ENCODE assay signal across 24 cellular contexts in the genomic region with DNA sequence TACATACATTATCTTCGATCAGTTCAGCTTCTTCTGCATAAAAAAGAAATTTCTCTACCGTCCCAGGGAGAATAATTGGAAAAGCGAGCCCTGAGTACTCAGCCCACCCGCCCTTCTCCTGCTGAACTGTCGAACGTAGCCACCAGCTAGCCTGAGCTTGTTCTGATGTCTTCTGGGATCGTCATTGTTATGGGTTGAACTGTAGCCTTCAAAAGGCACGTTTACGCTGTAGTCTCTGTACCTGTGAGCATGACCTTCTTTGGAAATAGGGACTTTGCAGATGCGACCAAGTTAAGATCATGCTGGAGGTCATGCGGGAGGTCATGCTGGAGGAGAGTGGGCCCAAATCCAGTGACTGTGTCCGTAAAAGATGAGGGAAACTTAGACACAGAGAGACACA.
DNase-seq lines count a peak whose midpoint lies in the region; ATAC-seq and TF ChIP-seq lines count a peak whose summit lies in the region.
"Had no signal": no experiment of that assay in that cellular context is flagged by ENCODE, and none has a peak within 500 bp of the region (broad histone marks: within the 10 kb centered on the region; RNA-seq: fewer than 3 reads in every experiment).

No MANE protein-coding gene starts in this region.

- TF ChIP-seq POLR2A in upper lobe of left lung (IDR thresholded peaks at IDR 0.05): no peak

- H3K4me1 ChIP-seq in upper lobe of left lung: peaks cover 20 to 38% (median 25%) of the 10 kb centered on the region in 4 donors

- POLR2A ChIA-PET in activated CD8-positive, alpha-beta T cell treated with anti-CD3 and anti-CD28 coated beads, Interleukin-2, amount 10 ng/mL, durations not matched to agents 7 days and 5 days (lab: Charles Lee): no interaction called here
- POLR2A ChIA-PET in activated CD8-positive, alpha-beta T cell treated with anti-CD3 and anti-CD28 coated beads for 36 hours (lab: Charles Lee): no interaction called here
- POLR2A ChIA-PET in T-cell (lab: Charles Lee): no interaction called here

- no peaks in the 10 kb centered on the region for H3K9me3 ChIP-seq in upper lobe of left lung
- H3K9me3 ChIP-seq: mucosa of descending colon, tibial artery had no signal

- ATAC-seq in activated CD8-positive, alpha-beta T cell treated with anti-CD3 and anti-CD28 coated beads, Interleukin-2, amount 10 ng/mL, durations not matched to agents 7 days and 5 days: no peak
- no peak for ATAC-seq in activated CD8-positive, alpha-beta T cell treated with anti-CD3 and anti-CD28 coated beads for 36 hours
- no peak for ATAC-seq in effector memory CD8-positive, alpha-beta T cell (replicated peaks)
- ATAC-seq in naive B cell (ENCODE audit: low read depth in 2 of 2) (no peak), T-cell (replicated peaks in 1 of 4) (no peak), upper lobe of left lung (ENCODE audit: low FRiP score in 2 of 2) (no peak)
- ATAC-seq: activated CD4-positive, CD25-positive, alpha-beta regulatory T cell treated with anti-CD3 and anti-CD28 coated beads, Interleukin-2, amount 50 U/mL, for 24 hours; left ventricle myocardium superior; SK-N-SH treated with all-trans-retinoic acid at 6 μM for 48 hours; stimulated activated naive CD8-positive, alpha-beta T cell treated with anti-CD3 and anti-CD28 coated beads, Interleukin-15, Interleukin-2, amounts not matched to agents 100 U/mL and 50 U/mL, for 24 hours had no signal

- H3K36me3 ChIP-seq in upper lobe of left lung: no peaks in the 10 kb centered on the region
- H3K36me3 ChIP-seq: tibial artery had no signal

- H3K4me1 Mint-ChIP-seq in activated CD8-positive, alpha-beta T cell treated with anti-CD3 and anti-CD28 coated beads, Interleukin-2, amount 10 ng/mL, durations not matched to agents 7 days and 5 days (ENCODE audit: low read depth): peaks cover 46% of the 10 kb centered on the region
- peaks cover 35% of the 10 kb centered on the region for H3K4me1 Mint-ChIP-seq in activated CD8-positive, alpha-beta T cell treated with anti-CD3 and anti-CD28 coated beads for 36 hours (ENCODE audit: low read depth)
- peaks cover 49 to 50% of the 10 kb centered on the region in 2 donors for H3K4me1 Mint-ChIP-seq in effector memory CD8-positive, alpha-beta T cell (ENCODE audit: low read depth in 2 of 2)
- peaks cover 26 to 66% (median 59%) of the 10 kb centered on the region in 3 donors for H3K4me1 Mint-ChIP-seq in naive B cell
- H3K4me1 Mint-ChIP-seq in type B pancreatic cell (ENCODE audit: unreplicated experiment): peaks cover 48% of the 10 kb centered on the region
- peaks cover 28 to 47% (median 41%) of the 10 kb centered on the region in 3 donors for H3K4me1 Mint-ChIP-seq in T-cell
- H3K4me1 Mint-ChIP-seq in T-helper 2 cell treated with Interferon-gamma antibody and Interleukin-4, amounts not matched to agents 5 μg/mL and 100 μg/mL, for 36 hours (ENCODE audit: low read depth): peaks cover 12% of the 10 kb centered on the region

- no peak for TF ChIP-seq EP300 in upper lobe of left lung (IDR thresholded peaks at IDR 0.05)

- H3K9me3 Mint-ChIP-seq in activated CD8-positive, alpha-beta T cell treated with anti-CD3 and anti-CD28 coated beads, Interleukin-2, amount 10 ng/mL, durations not matched to agents 7 days and 5 days (ENCODE audit: insufficient read depth): no peaks in the 10 kb centered on the region
- H3K9me3 Mint-ChIP-seq in activated CD8-positive, alpha-beta T cell treated with anti-CD3 and anti-CD28 coated beads for 36 hours: no peaks in the 10 kb centered on the region
- no peaks in the 10 kb centered on the region for H3K9me3 Mint-ChIP-seq in effector memory CD8-positive, alpha-beta T cell
- H3K9me3 Mint-ChIP-seq in naive B cell (no peaks in the 10 kb centered on the region), type B pancreatic cell (peaks cover 5% of the 10 kb centered on the region), T-cell (no peaks in the 10 kb centered on the region)
- H3K9me3 Mint-ChIP-seq in T-helper 2 cell treated with Interferon-gamma antibody and Interleukin-4, amounts not matched to agents 5 μg/mL and 100 μg/mL, for 36 hours: no peaks in the 10 kb centered on the region
- H3K9me3 Mint-ChIP-seq: activated CD4-positive, alpha-beta memory T cell treated with anti-CD3 and anti-CD28 coated beads, Interleukin-2, amount 10 ng/mL, durations not matched to agents 7 days and 5 days had no signal

- H3K4me3 Mint-ChIP-seq in activated CD8-positive, alpha-beta T cell treated with anti-CD3 and anti-CD28 coated beads, Interleukin-2, amount 10 ng/mL, durations not matched to agents 7 days and 5 days: no peak overlapping the region
- H3K4me3 Mint-ChIP-seq in activated CD8-positive, alpha-beta T cell treated with anti-CD3 and anti-CD28 coated beads for 36 hours: no peak overlapping the region
- no peak overlapping the region for H3K4me3 Mint-ChIP-seq in effector memory CD8-positive, alpha-beta T cell
- H3K4me3 Mint-ChIP-seq in naive B cell: no peak overlapping the region
- H3K4me3 Mint-ChIP-seq in type B pancreatic cell: no peak overlapping the region
- H3K4me3 Mint-ChIP-seq in T-cell: no peak overlapping the region
- H3K4me3 Mint-ChIP-seq in T-helper 2 cell treated with Interferon-gamma antibody and Interleukin-4, amounts not matched to agents 5 μg/mL and 100 μg/mL, for 36 hours: no peak overlapping the region
- H3K4me3 Mint-ChIP-seq: activated CD4-positive, alpha-beta memory T cell treated with anti-CD3 and anti-CD28 coated beads, Interleukin-2, amount 10 ng/mL, durations not matched to agents 7 days and 5 days had no signal

- no peaks in the 10 kb centered on the region for H3K27me3 ChIP-seq in upper lobe of left lung
- H3K27me3 ChIP-seq: tibial artery had no signal

- H3K4me3 ChIP-seq in upper lobe of left lung: no peak overlapping the region
- H3K4me3 ChIP-seq: mucosa of descending colon, tibial artery had no signal

- TF ChIP-seq CTCF in activated CD8-positive, alpha-beta T cell treated with anti-CD3 and anti-CD28 coated beads for 36 hours (IDR thresholded peaks at IDR 0.05): no peak
- TF ChIP-seq CTCF in type B pancreatic cell (conservative IDR thresholded peaks at IDR 0.05) (no peak), upper lobe of left lung (IDR thresholded peaks at IDR 0.05) (no peak)

- no peak for DNase-seq in activated CD8-positive, alpha-beta T cell treated with anti-CD3 and anti-CD28 coated beads, Interleukin-2, amount 10 ng/mL, durations not matched to agents 7 days and 5 days
- DNase-seq in activated CD8-positive, alpha-beta T cell treated with anti-CD3 and anti-CD28 coated beads for 36 hours: no peak
- no peak for DNase-seq in effector memory CD8-positive, alpha-beta T cell
- DNase-seq in naive B cell (no peak), type B pancreatic cell (ENCODE audit: extremely low spot score, unreplicated experiment) (no peak), T-cell (no peak), upper lobe of left lung (no peak)
- DNase-seq in T-helper 2 cell treated with Interferon-gamma antibody and Interleukin-4, amounts not matched to agents 5 μg/mL and 100 μg/mL, for 36 hours (ENCODE audit: low spot score): no peak
- DNase-seq: activated CD4-positive, alpha-beta memory T cell treated with anti-CD3 and anti-CD28 coated beads, Interleukin-2, amount 10 ng/mL, durations not matched to agents 7 days and 5 days; activated gamma-delta T cell; COR-L47; GOT3; left ventricle myocardium superior; NCI-H1105 treated with DMSO at 0.1 percent for 48 hours; NCI-H2081; NCI-H446 treated with DMSO at 0.1 percent for 48 hours; stimulated activated CD4-positive, alpha-beta T cell treated with anti-CD3 and anti-CD28 coated beads, Interleukin-2, amount 100 ng/mL, for 48 hours; stimulated activated naive CD8-positive, alpha-beta T cell treated with anti-CD3 and anti-CD28 coated beads, Interleukin-15, Interleukin-2, amounts not matched to agents 100 U/mL and 50 U/mL, for 24 hours; tibial artery had no signal

- H3K27me3 Mint-ChIP-seq in activated CD8-positive, alpha-beta T cell treated with anti-CD3 and anti-CD28 coated beads, Interleukin-2, amount 10 ng/mL, durations not matched to agents 7 days and 5 days (ENCODE audit: low read depth): no peaks in the 10 kb centered on the region
- H3K27me3 Mint-ChIP-seq in activated CD8-positive, alpha-beta T cell treated with anti-CD3 and anti-CD28 coated beads for 36 hours: no peaks in the 10 kb centered on the region
- H3K27me3 Mint-ChIP-seq in effector memory CD8-positive, alpha-beta T cell: no peaks in the 10 kb centered on the region
- H3K27me3 Mint-ChIP-seq in naive B cell (no peaks in the 10 kb centered on the region), type B pancreatic cell (no peaks in the 10 kb centered on the region), T-cell (no peaks in the 10 kb centered on the region)
- H3K27me3 Mint-ChIP-seq in T-helper 2 cell treated with Interferon-gamma antibody and Interleukin-4, amounts not matched to agents 5 μg/mL and 100 μg/mL, for 36 hours (ENCODE audit: low read depth): no peaks in the 10 kb centered on the region
- H3K27me3 Mint-ChIP-seq: activated CD4-positive, alpha-beta memory T cell treated with anti-CD3 and anti-CD28 coated beads, Interleukin-2, amount 10 ng/mL, durations not matched to agents 7 days and 5 days had no signal

- CTCF ChIA-PET in activated CD8-positive, alpha-beta T cell treated with anti-CD3 and anti-CD28 coated beads, Interleukin-2, amount 10 ng/mL, durations not matched to agents 7 days and 5 days (lab: Charles Lee): no interaction called here
- CTCF ChIA-PET in activated CD8-positive, alpha-beta T cell treated with anti-CD3 and anti-CD28 coated beads for 36 hours (lab: Charles Lee): interaction anchor here (1.2 kb wide), 1 partner anchor 359 kb away, joined by 3 read pairs; no protein-coding TSS in a partner anchor
- CTCF ChIA-PET in T-cell (lab: Charles Lee): no interaction called here

- H3K36me3 Mint-ChIP-seq in activated CD8-positive, alpha-beta T cell treated with anti-CD3 and anti-CD28 coated beads, Interleukin-2, amount 10 ng/mL, durations not matched to agents 7 days and 5 days (ENCODE audit: low read depth): peaks cover 35% of the 10 kb centered on the region
- H3K36me3 Mint-ChIP-seq in activated CD8-positive, alpha-beta T cell treated with anti-CD3 and anti-CD28 coated beads for 36 hours (ENCODE audit: low read depth): peaks cover 5% of the 10 kb centered on the region
- H3K36me3 Mint-ChIP-seq in effector memory CD8-positive, alpha-beta T cell (ENCODE audit: insufficient read depth): peaks cover 6% of the 10 kb centered on the region
- H3K36me3 Mint-ChIP-seq in naive B cell (no peaks in the 10 kb centered on the region), type B pancreatic cell (peaks cover 24% of the 10 kb centered on the region), T-cell (peaks cover 29% of the 10 kb centered on the region)
- H3K36me3 Mint-ChIP-seq in T-helper 2 cell treated with Interferon-gamma antibody and Interleukin-4, amounts not matched to agents 5 μg/mL and 100 μg/mL, for 36 hours (ENCODE audit: low read depth): peaks cover 2% of the 10 kb centered on the region

- peak overlapping the region; percentile 13 for H3K27ac Mint-ChIP-seq in activated CD8-positive, alpha-beta T cell treated with anti-CD3 and anti-CD28 coated beads, Interleukin-2, amount 10 ng/mL, durations not matched to agents 7 days and 5 days
- no peak overlapping the region for H3K27ac Mint-ChIP-seq in activated CD8-positive, alpha-beta T cell treated with anti-CD3 and anti-CD28 coated beads for 36 hours
- H3K27ac Mint-ChIP-seq in effector memory CD8-positive, alpha-beta T cell: peak overlapping the region; percentile 97 to 100
- H3K27ac Mint-ChIP-seq in naive B cell: peak overlapping the region in 4 of 6 donors; percentile 34 to 88 (median 66)
- H3K27ac Mint-ChIP-seq in type B pancreatic cell: peak overlapping the region; percentile 70
- H3K27ac Mint-ChIP-seq in T-cell: peak overlapping the region in 1 of 2 donors; percentile 4
- no peak overlapping the region for H3K27ac Mint-ChIP-seq in T-helper 2 cell treated with Interferon-gamma antibody and Interleukin-4, amounts not matched to agents 5 μg/mL and 100 μg/mL, for 36 hours
- H3K27ac Mint-ChIP-seq: activated CD4-positive, alpha-beta memory T cell treated with anti-CD3 and anti-CD28 coated beads, Interleukin-2, amount 10 ng/mL, durations not matched to agents 7 days and 5 days had no signal

- whole genome bisulfite sequencing in upper lobe of left lung, 2 donors: 90 to 91% methylated on average over 12 of the region's 12 CpGs

- intact Hi-C loops in activated CD8-positive, alpha-beta T cell treated with anti-CD3 and anti-CD28 coated beads for 36 hours (cut with micrococcal nuclease): no loop called here

- H3K27ac ChIP-seq in upper lobe of left lung: no peak overlapping the region
- H3K27ac ChIP-seq: 22Rv1, HL-60, tibial artery had no signal

Comparison
In these comparisons a context has a peak if more than half of its experiments do, and no peak if none do; other contexts are left out.
1. H3K27ac Mint-ChIP-seq: peak in activated CD8-positive, alpha-beta T cell treated with anti-CD3 and anti-CD28 coated beads, Interleukin-2, amount 10 ng/mL, durations not matched to agents 7 days and 5 days (single experiment), effector memory CD8-positive, alpha-beta T cell (2 of 2), naive B cell (4 of 6) and type B pancreatic cell (single experiment); none in activated CD8-positive, alpha-beta T cell treated with anti-CD3 and anti-CD28 coated beads for 36 hours (single experiment) and T-helper 2 cell treated with Interferon-gamma antibody and Interleukin-4, amounts not matched to agents 5 μg/mL and 100 μg/mL, for 36 hours (single experiment).